ENCODE assay signal across 10 cellular contexts in genomic region chr4:76753814-76754213, GRCh38.
DNase-seq lines count a peak whose midpoint lies in the region; ATAC-seq and TF ChIP-seq lines count a peak whose summit lies in the region.
"Had no signal": no experiment of that assay in that cellular context is flagged by ENCODE, and none has a peak within 500 bp of the region (broad histone marks: within the 10 kb centered on the region; RNA-seq: fewer than 3 reads in every experiment).

No MANE protein-coding gene starts in this region.

- H3K27ac ChIP-seq in HEK293 (ENCODE audit: extremely low read depth, low read depth, low read length) (no peak overlapping the region), right atrium auricular region (peak overlapping the region; percentile 19 to 55), temporal lobe (ENCODE audit: low read depth, low read length) (peak overlapping the region; percentile 59), mesendoderm (ENCODE audit: low read depth, low read length) (no peak overlapping the region)
- H3K27ac ChIP-seq: body of pancreas had no signal

- H3K79me1 ChIP-seq in mesendoderm (ENCODE audit: low read length): no peaks in the 10 kb centered on the region

- no peak overlapping the region for H4K5ac ChIP-seq in mesendoderm (ENCODE audit: low read length)

- H3K9ac ChIP-seq in mesendoderm (ENCODE audit: low read length): no peak overlapping the region

- no peak overlapping the region for H3K18ac ChIP-seq in mesendoderm (ENCODE audit: low read length)

- ATAC-seq in HG03521 (IDR thresholded peaks at IDR 0.05; ENCODE audit: unreplicated experiment) (no peak), GM21576 (IDR thresholded peaks at IDR 0.05; ENCODE audit: unreplicated experiment) (no peak)
- ATAC-seq: activated CD4-positive, CD25-positive, alpha-beta regulatory T cell treated with anti-CD3 and anti-CD28 coated beads, Interleukin-2, amount 50 U/mL, for 24 hours; body of pancreas had no signal

- CTCF ChIA-PET in HEK293 (lab: Yijun Ruan, JAX): no interaction called here

- no peak overlapping the region for H3K4me3 ChIP-seq in HEK293 (ENCODE audit: low read depth, low read length)
- peak overlapping the region in 1 of 2 donors; percentile 19 for H3K4me3 ChIP-seq in right atrium auricular region
- H3K4me3 ChIP-seq in mesendoderm (ENCODE audit: low read length): no peak overlapping the region
- H3K4me3 ChIP-seq: body of pancreas had no signal

- H3K27me3 ChIP-seq in right atrium auricular region (no peaks in the 10 kb centered on the region), mesendoderm (ENCODE audit: insufficient read depth, low read length, poor library complexity) (no peaks in the 10 kb centered on the region)
- H3K27me3 ChIP-seq: body of pancreas had no signal

- H3K9me3 ChIP-seq in HEK293 (ENCODE audit: control insufficient read depth, insufficient read depth, low read depth, low read length) (no peaks in the 10 kb centered on the region), right atrium auricular region (peaks cover 0 to 5% of the 10 kb centered on the region in 2 donors)
- H3K9me3 ChIP-seq: body of pancreas had no signal

- H2BK120ac ChIP-seq in mesendoderm (ENCODE audit: low read depth, low read length): no peak overlapping the region

- H3K4ac ChIP-seq in mesendoderm (ENCODE audit: low read depth, low read length): no peak overlapping the region

- peaks cover 0 to 34% of the 10 kb centered on the region in 2 experiments; a peak in 1 of 3 replicates for H3K36me3 ChIP-seq in HEK293 (ENCODE audit: control insufficient read depth in 2 of 2, insufficient read depth in 1 of 2, low read length in 2 of 2)
- no peaks in the 10 kb centered on the region for H3K36me3 ChIP-seq in right atrium auricular region
- peaks cover 3% of the 10 kb centered on the region for H3K36me3 ChIP-seq in mesendoderm (ENCODE audit: control insufficient read depth, insufficient read depth, low read length)

- H4K8ac ChIP-seq in mesendoderm (ENCODE audit: low read depth, low read length): no peak overlapping the region

- H2BK5ac ChIP-seq in mesendoderm (ENCODE audit: low read length): no peak overlapping the region

- 0 out of 2 replicates have a peak, but pooled peaks cover 2% of the 10 kb centered on the region for H3K4me1 ChIP-seq in HEK293 (ENCODE audit: control insufficient read depth, insufficient read depth, low read length)
- peaks cover 0 to 49% of the 10 kb centered on the region in 2 donors for H3K4me1 ChIP-seq in right atrium auricular region
- no peaks in the 10 kb centered on the region for H3K4me1 ChIP-seq in mesendoderm (ENCODE audit: control insufficient read depth, low read depth, low read length)
- H3K4me1 ChIP-seq: body of pancreas had no signal

- H3K23ac ChIP-seq in mesendoderm (ENCODE audit: low read length): no peak overlapping the region

- H3K79me2 ChIP-seq in mesendoderm (ENCODE audit: control insufficient read depth, insufficient read depth, low read length): no peaks in the 10 kb centered on the region

- H3K4me2 ChIP-seq in mesendoderm (ENCODE audit: low read length): no peak overlapping the region

- POLR2A ChIA-PET in HEK293 (lab: Yijun Ruan, JAX): no interaction called here

- TF ChIP-seq CTCF in HEK293 (tag by site-specific recombination; IDR thresholded peaks at IDR 0.05): no peak
- TF ChIP-seq CTCF in right atrium auricular region (IDR thresholded peaks at IDR 0.05): no peak

- DNase-seq in brain pericyte (ENCODE audit: low read depth, low spot score) (peak; percentile 48), right atrium auricular region (ENCODE audit: low spot score) (no peak), mesendoderm (no peak)
- DNase-seq in activated T-cell treated with anti-CD3 and anti-CD28 coated beads, Interleukin-2, amount 50 U/mL, for 1 hour: no peak
- DNase-seq: body of pancreas had no signal

- no CpG with 5 or more reads among the region's 3 CpGs for WGBS in mesendoderm (ENCODE audit: extremely low coverage, insufficient coverage, low lambda C conversion rate)

- no peak overlapping the region for H3K56ac ChIP-seq in mesendoderm (ENCODE audit: low read length)

- no peak overlapping the region for H2AK5ac ChIP-seq in mesendoderm (ENCODE audit: low read length)

- H2BK15ac ChIP-seq in mesendoderm (replicated peaks; ENCODE audit: low read depth): no peak overlapping the region

TF ChIP-seq in HEK293, 187 proteins besides CTCF, POLR2A, EP300 and RAD21:
- TF ChIP-seq ZBTB20 (tag by site-specific recombination; IDR thresholded peaks at IDR 0.05) (no peak), ZNF549 (tag by site-specific recombination; IDR thresholded peaks at IDR 0.05) (no peak), ZNF175 (tag by site-specific recombination; IDR thresholded peaks at IDR 0.05) (no peak), ZNF560 (tag by site-specific recombination; IDR thresholded peaks at IDR 0.05; ENCODE audit: borderline replicate concordance) (no peak), ZBTB8A (tag by site-specific recombination; IDR thresholded peaks at IDR 0.05) (peak; percentile 31; the same call in 1 of the 2 replicates)

Comparison
In these comparisons a context has a peak if more than half of its experiments do, and no peak if none do; other contexts are left out.
1. H3K27ac ChIP-seq: peak in right atrium auricular region (2 of 2) and temporal lobe (single experiment); none in HEK293 (single experiment) and mesendoderm (single experiment).